In the genomic region with DNA sequence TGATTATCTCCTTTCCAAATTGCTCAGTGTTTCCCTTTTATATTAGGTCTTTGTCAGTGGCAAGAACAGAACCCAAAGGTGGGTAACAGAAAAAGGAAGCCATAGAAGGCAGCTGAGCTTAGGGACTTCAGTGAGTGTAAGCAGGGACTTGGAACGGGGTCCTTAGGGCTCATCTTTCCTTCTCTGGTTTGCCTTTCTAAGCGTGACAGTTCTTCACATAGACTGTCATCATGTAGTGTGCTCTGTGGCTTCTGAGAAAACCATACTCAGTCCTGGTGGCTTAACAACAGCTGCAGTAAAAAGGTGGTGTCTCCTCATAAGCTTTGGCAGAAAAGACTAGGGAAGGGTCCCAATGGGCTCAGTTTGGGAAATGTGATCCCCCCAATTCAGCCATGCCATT, we compare ENCODE assay signal across 16 cellular contexts.
"Had no signal": no experiment of that assay in that cellular context is flagged by ENCODE, and none has a peak within 500 bp of the region (broad histone marks: within the 10 kb centered on the region; RNA-seq: fewer than 3 reads in every experiment).

No MANE protein-coding gene starts in this region.

- H3K27ac Mint-ChIP-seq: activated naive CD8-positive, alpha-beta T cell; activated T-cell treated with anti-CD3 and anti-CD28 coated beads, Interleukin-2, amount 50 U/mL, for 24 hours had no signal

- H3K27me3 Mint-ChIP-seq: activated naive CD8-positive, alpha-beta T cell; activated T-cell treated with anti-CD3 and anti-CD28 coated beads, Interleukin-2, amount 50 U/mL, for 24 hours; natural killer cell treated with Interleukin-12 subunit alpha and Interleukin-12 subunit beta and Interleukin-15 and Interleukin-18, amount 100 ng/mL, for 72 hours had no signal

- ATAC-seq: heart left ventricle had no signal

- H3K4me1 ChIP-seq: prostate gland, suprapubic skin, upper lobe of left lung had no signal

- H3K36me3 ChIP-seq: cardiac muscle cell, prostate gland, upper lobe of left lung had no signal

- H3K27me3 ChIP-seq: cardiac muscle cell, heart left ventricle, suprapubic skin, upper lobe of left lung had no signal

- H3K4me3 ChIP-seq: cardiac muscle cell, heart left ventricle, prostate gland, suprapubic skin, upper lobe of left lung had no signal

- H3K27ac ChIP-seq: cardiac muscle cell, heart left ventricle, prostate gland, suprapubic skin, upper lobe of left lung had no signal

- H3K4me3 Mint-ChIP-seq: activated naive CD8-positive, alpha-beta T cell; activated T-cell treated with anti-CD3 and anti-CD28 coated beads, Interleukin-2, amount 50 U/mL, for 24 hours; natural killer cell treated with Interleukin-12 subunit alpha and Interleukin-12 subunit beta and Interleukin-15 and Interleukin-18, amount 100 ng/mL, for 72 hours had no signal

- H3K9me3 Mint-ChIP-seq: activated T-cell treated with anti-CD3 and anti-CD28 coated beads, Interleukin-2, amount 50 U/mL, for 24 hours; natural killer cell treated with Interleukin-12 subunit alpha and Interleukin-12 subunit beta and Interleukin-15 and Interleukin-18, amount 100 ng/mL, for 72 hours had no signal

- DNase-seq: activated CD4-positive, CD25-positive, alpha-beta regulatory T cell; activated effector memory CD4-positive, alpha-beta T cell treated with anti-CD3 and anti-CD28 coated beads, Interleukin-2, amount 50 U/mL, for 16 hours; activated T-cell treated with anti-CD3 and anti-CD28 coated beads, Interleukin-2, amount 50 U/mL, for 24 hours; aorta; effector CD4-positive, alpha-beta T cell; foreskin melanocyte; heart left ventricle; nucleus accumbens; stimulated activated CD4-positive, alpha-beta T cell treated with anti-CD3 and anti-CD28 coated beads, Interleukin-2, amount 100 ng/mL, for 48 hours; stimulated activated naive CD4-positive, alpha-beta T cell treated with Interleukin-2 at 50 U/mL for 16 hours; upper lobe of left lung had no signal

- H3K36me3 Mint-ChIP-seq: natural killer cell treated with Interleukin-12 subunit alpha and Interleukin-12 subunit beta and Interleukin-15 and Interleukin-18, amount 100 ng/mL, for 72 hours had no signal

- H3K9me3 ChIP-seq: heart left ventricle, prostate gland, suprapubic skin, upper lobe of left lung had no signal
